In the genomic region with DNA sequence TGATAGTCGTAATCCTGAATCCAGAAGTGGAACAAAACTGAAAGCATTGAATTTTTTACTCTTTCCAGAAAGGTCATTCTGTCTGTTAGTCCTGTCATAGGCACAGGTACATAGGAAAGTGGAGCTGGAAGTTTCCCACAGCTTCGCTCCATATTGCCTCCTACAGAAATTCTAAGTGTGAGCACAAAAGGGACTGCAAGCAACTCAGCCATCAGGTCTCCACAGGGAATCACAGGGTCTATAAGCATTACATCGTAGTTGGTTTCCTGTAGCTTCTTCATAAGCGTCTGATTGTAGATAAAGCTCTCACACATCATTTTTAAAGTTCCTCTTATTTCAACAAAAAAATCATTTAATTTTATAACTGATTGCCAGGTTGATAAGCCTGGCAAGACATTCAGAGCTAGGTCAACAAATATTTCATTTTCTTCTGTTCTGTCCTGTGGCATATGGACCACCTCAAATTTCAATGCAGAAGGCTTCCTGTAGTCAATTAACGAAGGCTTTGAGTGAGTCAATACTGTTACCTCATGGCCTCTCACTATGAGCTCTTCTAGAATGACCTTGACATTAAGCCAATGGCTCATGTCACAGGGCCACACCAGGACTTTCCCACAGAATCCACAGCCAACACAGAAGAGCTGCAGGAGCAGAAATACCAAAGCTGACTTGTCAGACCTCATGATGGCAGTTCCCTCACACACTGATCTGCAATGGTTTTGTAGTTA, we compare ENCODE assay signal across 1 cellular context.
A peak's percentile ranks its signal among the peaks of the same experiment; 100 is the strongest.
TF ChIP-seq lines count a peak whose summit lies in the region.

Gene UGT2A3 (minus strand): TSS at position 727 of the 728 bp plus-strand sequence. CDS start 44 bp downstream, at position 683.

TF ChIP-seq in HepG2, 621 proteins besides CTCF, POLR2A, EP300 and RAD21 (continued from another document and continues in another):
- peak; percentile 66; the same call in 1 of the 2 replicates for TF ChIP-seq HMGXB3 (CRISPR knock-in tag; IDR thresholded peaks at IDR 0.05; ENCODE audit: borderline replicate concordance)
- TF ChIP-seq HMG20A (CRISPR knock-in tag; IDR thresholded peaks at IDR 0.05; ENCODE audit: borderline replicate concordance) = peak; percentile 90; the same call in 1 of the 2 replicates
- TF ChIP-seq ZNF564 (CRISPR knock-in tag; IDR thresholded peaks at IDR 0.05) = no peak
- no peak for TF ChIP-seq ZBTB40 (IDR thresholded peaks at IDR 0.05)
- no peak; the same call in 1 of the 2 replicates for TF ChIP-seq ZBTB40 (CRISPR knock-in tag; IDR thresholded peaks at IDR 0.05)
- no peak for TF ChIP-seq MTA1 (CRISPR knock-in tag; IDR thresholded peaks at IDR 0.05; ENCODE audit: borderline replicate concordance)
- no peak for TF ChIP-seq ZNF382 (CRISPR knock-in tag; IDR thresholded peaks at IDR 0.05; ENCODE audit: borderline replicate concordance)
- TF ChIP-seq BCL3 (CRISPR knock-in tag; IDR thresholded peaks at IDR 0.05) = no peak
- no peak for TF ChIP-seq ZFP36L2 (CRISPR knock-in tag; IDR thresholded peaks at IDR 0.05)
- peak; percentile 85 for TF ChIP-seq ONECUT2 (CRISPR knock-in tag; IDR thresholded peaks at IDR 0.05)
- TF ChIP-seq FOXK2 (IDR thresholded peaks at IDR 0.05) = peak; percentile 27; the same call in 1 of the 2 replicates
- no peak for TF ChIP-seq RNF2 (conservative IDR thresholded peaks at IDR 0.05; ENCODE audit: low read depth)
- TF ChIP-seq ZMYM3 (CRISPR knock-in tag; IDR thresholded peaks at IDR 0.05) = 0 out of 2 replicates have a peak, but pooled peaks have one; percentile 41
- TF ChIP-seq TERF1 (CRISPR knock-in tag; IDR thresholded peaks at IDR 0.05) = no peak
- TF ChIP-seq MAFG (CRISPR knock-in tag; IDR thresholded peaks at IDR 0.05) = no peak
- TF ChIP-seq NFRKB (IDR thresholded peaks at IDR 0.05) = no peak
- no peak for TF ChIP-seq ZNF567 (CRISPR knock-in tag; IDR thresholded peaks at IDR 0.05; ENCODE audit: borderline replicate concordance)
- TF ChIP-seq PHF20 (CRISPR knock-in tag; IDR thresholded peaks at IDR 0.05) = no peak
- no peak for TF ChIP-seq EED (CRISPR knock-in tag; IDR thresholded peaks at IDR 0.05)
- TF ChIP-seq LCORL (IDR thresholded peaks at IDR 0.05) = 0 out of 2 replicates have a peak, but pooled peaks have one; percentile 30
- peak; percentile 82; the same call in 1 of the 2 replicates for TF ChIP-seq LCORL (CRISPR knock-in tag; IDR thresholded peaks at IDR 0.05)
- no peak for TF ChIP-seq ZSCAN12 (CRISPR knock-in tag; IDR thresholded peaks at IDR 0.05)
- no peak for TF ChIP-seq TCF7L2 (IDR thresholded peaks at IDR 0.05; ENCODE audit: low read depth, low read length)
- TF ChIP-seq ZNF12 (CRISPR knock-in tag; IDR thresholded peaks at IDR 0.05) = 0 out of 2 replicates have a peak, but pooled peaks have one; percentile 39
- TF ChIP-seq PBX3 (CRISPR knock-in tag; IDR thresholded peaks at IDR 0.05; ENCODE audit: borderline replicate concordance) = no peak
- TF ChIP-seq ZNF777 (CRISPR knock-in tag; IDR thresholded peaks at IDR 0.05) = no peak
- peak; percentile 96 for TF ChIP-seq ZNF7 (CRISPR knock-in tag; IDR thresholded peaks at IDR 0.05)
- no peak for TF ChIP-seq RBAK (CRISPR knock-in tag; IDR thresholded peaks at IDR 0.05)
- TF ChIP-seq ZNF619 (CRISPR knock-in tag; IDR thresholded peaks at IDR 0.05) = no peak
- TF ChIP-seq TBP (CRISPR knock-in tag; IDR thresholded peaks at IDR 0.05) = no peak
- TF ChIP-seq NCOA1 (CRISPR knock-in tag; IDR thresholded peaks at IDR 0.05) = peak; percentile 80; the same call in 1 of the 2 replicates
- no peak for TF ChIP-seq RFXANK (CRISPR knock-in tag; IDR thresholded peaks at IDR 0.05)
- peak; percentile 40; the same call in 1 of the 2 replicates for TF ChIP-seq ZBTB42 (CRISPR knock-in tag; IDR thresholded peaks at IDR 0.05)
- no peak for TF ChIP-seq KLF15 (CRISPR knock-in tag; IDR thresholded peaks at IDR 0.05; ENCODE audit: borderline replicate concordance)
- TF ChIP-seq ARID5B (CRISPR knock-in tag; IDR thresholded peaks at IDR 0.05) = peak; percentile 99
- no peak for TF ChIP-seq YEATS2 (CRISPR knock-in tag; IDR thresholded peaks at IDR 0.05; ENCODE audit: borderline replicate concordance)
- TF ChIP-seq ZKSCAN5 (CRISPR knock-in tag; IDR thresholded peaks at IDR 0.05) = no peak
- no peak for TF ChIP-seq PTBP1 (IDR thresholded peaks at IDR 0.05; ENCODE audit: low read depth, low read length, poor library complexity, severe bottlenecking)
